Comparison of ENCODE assay signal across 9 cellular contexts in genomic region chr2:42102606-42103450, GRCh38. TPM values are rescaled to one million over a fixed set of nuclear protein-coding genes. Genes with fewer than 3 reads are reported as not detected.
A peak's percentile ranks its signal among the peaks of the same experiment; 100 is the strongest.
DNase-seq lines count a peak whose midpoint lies in the region; ATAC-seq, FAIRE-seq and TF ChIP-seq lines count a peak whose summit lies in the region.
"Had no signal": no experiment of that assay in that cellular context is flagged by ENCODE, and none has a peak within 500 bp of the region (broad histone marks: within the 10 kb centered on the region; RNA-seq: fewer than 3 reads in every experiment).

No MANE protein-coding gene starts in this region.

- H3K9me3 Mint-ChIP-seq in stimulated activated memory B cell treated with anti-CD40 and anti-IgM and Interleukin-4, amounts not matched to agents 10 μg/mL and 1 μg/mL and 100 μg/mL, for 72 hours, result peaks cover 5% of the 10 kb centered on the region

- FAIRE-seq in keratinocyte (lab: Jason Lieb, UNC), result no peak
- no peak for FAIRE-seq in frontal cortex (lab: Jason Lieb, UNC)

- dilution Hi-C loops in keratinocyte (cut with MboI; ENCODE audit: extremely low pct_ligation_motif_present, low sequenced_read_pairs), result no loop called here

- no peaks in the 10 kb centered on the region for H3K27me3 ChIP-seq in keratinocyte (ENCODE audit: control insufficient read depth, extremely low read depth, insufficient read depth, low read length)

- ATAC-seq in GM19035 (IDR thresholded peaks at IDR 0.05; ENCODE audit: unreplicated experiment), result peak; percentile 8
- ATAC-seq in stimulated activated memory B cell treated with anti-CD40 and anti-IgM and Interleukin-4, amounts not matched to agents 10 μg/mL and 1 μg/mL and 100 μg/mL, for 72 hours, result peak; percentile 0
- ATAC-seq: Panc1 had no signal

- no peak overlapping the region for H3K27ac Mint-ChIP-seq in stimulated activated memory B cell treated with anti-CD40 and anti-IgM and Interleukin-4, amounts not matched to agents 10 μg/mL and 1 μg/mL and 100 μg/mL, for 72 hours

- no peaks in the 10 kb centered on the region for H3K36me3 Mint-ChIP-seq in stimulated activated memory B cell treated with anti-CD40 and anti-IgM and Interleukin-4, amounts not matched to agents 10 μg/mL and 1 μg/mL and 100 μg/mL, for 72 hours

- no peaks in the 10 kb centered on the region for H3K79me2 ChIP-seq in keratinocyte (ENCODE audit: control insufficient read depth, insufficient read depth, low read length)

- peak; percentile 76 for DNase-seq in HT-29 (ENCODE audit: low spot score)
- DNase-seq in keratinocyte (ENCODE audit: low read depth, low spot score), result no peak
- DNase-seq in NCI-H446 treated with DMSO at 0.1 percent for 48 hours (lab: John Stamatoyannopoulos, UW), result no peak
- no peak for DNase-seq in NCI-H2107 (lab: John Stamatoyannopoulos, UW)
- no peak for DNase-seq in frontal cortex (ENCODE audit: low spot score in 2 of 2)

- no peak overlapping the region for H3K4me2 ChIP-seq in keratinocyte (ENCODE audit: control insufficient read depth, extremely low read depth, insufficient read depth, low read depth, low read length)

- peak overlapping the region; percentile 77 for H3K4me3 Mint-ChIP-seq in stimulated activated memory B cell treated with anti-CD40 and anti-IgM and Interleukin-4, amounts not matched to agents 10 μg/mL and 1 μg/mL and 100 μg/mL, for 72 hours

- H3K4me1 Mint-ChIP-seq in stimulated activated memory B cell treated with anti-CD40 and anti-IgM and Interleukin-4, amounts not matched to agents 10 μg/mL and 1 μg/mL and 100 μg/mL, for 72 hours, result peaks cover 47% of the 10 kb centered on the region

- H3K9me1 ChIP-seq in keratinocyte (ENCODE audit: control insufficient read depth, extremely low read depth, insufficient read depth, low read length), result no peaks in the 10 kb centered on the region

- no peaks in the 10 kb centered on the region for H3K27me3 Mint-ChIP-seq in stimulated activated memory B cell treated with anti-CD40 and anti-IgM and Interleukin-4, amounts not matched to agents 10 μg/mL and 1 μg/mL and 100 μg/mL, for 72 hours

- no peak overlapping the region for H3K4me3 ChIP-seq in keratinocyte (ENCODE audit: control insufficient read depth in 2 of 3, extremely low read depth in 1 of 3, insufficient read depth in 2 of 3, low read depth in 1 of 3, low read length in 3 of 3)

- peaks cover 7% of the 10 kb centered on the region for H3K4me1 ChIP-seq in keratinocyte (ENCODE audit: control insufficient read depth, extremely low read depth, insufficient read depth, low read length)

- peak overlapping the region; percentile 70 for H2AFZ ChIP-seq in keratinocyte (ENCODE audit: control insufficient read depth, low read length)

- H3K9ac ChIP-seq in keratinocyte (ENCODE audit: control insufficient read depth, extremely low read depth, insufficient read depth, low read length), result no peak overlapping the region

- no peaks in the 10 kb centered on the region for H3K36me3 ChIP-seq in keratinocyte (ENCODE audit: control insufficient read depth in 2 of 2, extremely low read depth in 1 of 2, insufficient read depth in 2 of 2, low read length in 2 of 2)

- H3K9me3 ChIP-seq in keratinocyte (ENCODE audit: control insufficient read depth, low read depth, low read length), result peaks cover 2% of the 10 kb centered on the region

- H3K27ac ChIP-seq in angular gyrus (ENCODE audit: low read depth, low read length), result peak overlapping the region; percentile 22
- H3K27ac ChIP-seq in keratinocyte (ENCODE audit: control insufficient read depth, insufficient read depth, low read length), result no peak overlapping the region

- TF ChIP-seq CTCF in keratinocyte (optimal IDR thresholded peaks at IDR 0.05 in 1 of 3, IDR thresholded peaks at IDR 0.05 in 1 of 3, conservative IDR thresholded peaks at IDR 0.05 in 1 of 3; ENCODE audit: extremely low read depth in 1 of 3, insufficient read depth in 2 of 3, low read length in 3 of 3), result no peak

- H4K20me1 ChIP-seq in keratinocyte (ENCODE audit: control insufficient read depth, extremely low read depth, insufficient read depth, low read length), result no peaks in the 10 kb centered on the region

RNA-seq across cellular contexts. Expression of gene PKDCC, which starts 55.0 kb away (rescaled TPM):
- total RNA-seq in HT-29 (2014; rRNA removed; shearing (Covaris generic)), result 76.0 and 83.9 TPM in 2 replicates
- 0.05 to 0.12 TPM in 2 of 3 replicates, not detected in the other for polyA plus RNA-seq in keratinocyte
- polyA plus RNA-seq in keratinocyte (2011; ENCODE audit: low read depth), result not detected
- not detected in 2 replicates for polyA plus RNA-seq in keratinocyte (2011; cell fraction: cytosol; rRNA removed)
- 0.13 and 0.20 TPM in 2 replicates for polyA plus RNA-seq in keratinocyte (2011; cell fraction: nucleus; rRNA removed)
- polyA plus RNA-seq in keratinocyte (2012; ENCODE audit: low replicate concordance), result not detected in 2 replicates
- polyA minus RNA-seq in keratinocyte, result not detected in 3 replicates
- polyA minus RNA-seq in keratinocyte (2011; cell fraction: cytosol; rRNA and poly(A)+ RNA removed), result not detected
- 0.63 TPM in 1 of 2 replicates, not detected in the other for polyA minus RNA-seq in keratinocyte (2011; cell fraction: nucleus; rRNA and poly(A)+ RNA removed)
- total RNA-seq in frontal cortex, result 19.6 TPM
